Comparison of ENCODE assay signal across 21 cellular contexts in genomic region chr1:56995414-56996100, GRCh38. TPM values are rescaled to one million over a fixed set of nuclear protein-coding genes. Genes with fewer than 3 reads are reported as not detected.
DNase-seq lines count a peak whose midpoint lies in the region; ATAC-seq, FAIRE-seq and TF ChIP-seq lines count a peak whose summit lies in the region.
"Had no signal": no experiment of that assay in that cellular context is flagged by ENCODE, and none has a peak within 500 bp of the region (broad histone marks: within the 10 kb centered on the region; RNA-seq: fewer than 3 reads in every experiment).

No MANE protein-coding gene starts in this region.

- H3K36me3 Mint-ChIP-seq in astrocyte (ENCODE audit: low read depth, unreplicated experiment) = no peaks in the 10 kb centered on the region
- H3K36me3 Mint-ChIP-seq: CD8-positive, alpha-beta T cell had no signal

- H3K27me3 ChIP-seq in astrocyte (ENCODE audit: insufficient read depth, low read length) (no peaks in the 10 kb centered on the region), right lobe of liver (no peaks in the 10 kb centered on the region)
- H3K27me3 ChIP-seq: BLaER1 treated with 17β-estradiol and CSF1 and Interleukin-3, amounts not matched to agents 10 nM and 100 nM had no signal

- H3K27ac Mint-ChIP-seq in astrocyte (ENCODE audit: unreplicated experiment) = no peak overlapping the region
- H3K27ac Mint-ChIP-seq: B cell; CD4-positive, alpha-beta T cell; CD8-positive, alpha-beta T cell had no signal

- H3K27ac ChIP-seq in astrocyte (ENCODE audit: low read depth, low read length) (no peak overlapping the region), right lobe of liver (peak overlapping the region; percentile 52 to 74 (median 55))
- H3K27ac ChIP-seq: 22Rv1; A549; BLaER1 treated with 17β-estradiol and CSF1 and Interleukin-3, amounts not matched to agents 10 nM and 100 nM; C4-2B had no signal

- TF ChIP-seq CTCF in astrocyte (IDR thresholded peaks at IDR 0.05; ENCODE audit: insufficient read depth, low read depth, low read length) (no peak), right lobe of liver (IDR thresholded peaks at IDR 0.05) (no peak)

- H3K4me2 ChIP-seq in astrocyte (ENCODE audit: low read length) = no peak overlapping the region
- H3K4me2 ChIP-seq: A549 had no signal

- no peaks in the 10 kb centered on the region for H3K9me3 ChIP-seq in astrocyte (ENCODE audit: insufficient read depth, low read depth, low read length)
- H3K9me3 ChIP-seq in right lobe of liver = no peaks in the 10 kb centered on the region
- H3K9me3 ChIP-seq: A549; BLaER1 treated with 17β-estradiol and CSF1 and Interleukin-3, amounts not matched to agents 10 nM and 100 nM had no signal

- no peaks in the 10 kb centered on the region for H4K20me1 ChIP-seq in astrocyte (ENCODE audit: insufficient read depth, low read length)
- H4K20me1 ChIP-seq: BLaER1 treated with 17β-estradiol and CSF1 and Interleukin-3, amounts not matched to agents 10 nM and 100 nM had no signal

- H3K9me3 Mint-ChIP-seq in astrocyte (ENCODE audit: unreplicated experiment) = no peaks in the 10 kb centered on the region
- H3K9me3 Mint-ChIP-seq: CD4-positive, alpha-beta T cell; CD8-positive, alpha-beta T cell had no signal

- FAIRE-seq in astrocyte (lab: Jason Lieb, UNC) = peak; percentile 52
- FAIRE-seq: A549, G401.6, GM12891, GM19239 had no signal

- H3K9ac ChIP-seq in astrocyte (ENCODE audit: low read length) = no peak overlapping the region
- H3K9ac ChIP-seq: BLaER1 treated with 17β-estradiol and CSF1 and Interleukin-3, amounts not matched to agents 10 nM and 100 nM had no signal

- no peak overlapping the region for H2AFZ ChIP-seq in astrocyte (ENCODE audit: low read depth, low read length)

- H3K4me3 ChIP-seq in astrocyte (ENCODE audit: insufficient read depth, low read depth, low read length) = no peak overlapping the region
- H3K4me3 ChIP-seq in right lobe of liver = no peak overlapping the region
- H3K4me3 ChIP-seq: A549; BLaER1 treated with 17β-estradiol and CSF1 and Interleukin-3, amounts not matched to agents 10 nM and 100 nM had no signal

- ATAC-seq in right lobe of liver = peak; percentile 70 to 84 (median 79)
- ATAC-seq: A549; CD8-positive, alpha-beta T cell had no signal

- TF ChIP-seq POLR2A in right lobe of liver (IDR thresholded peaks at IDR 0.05) = no peak

- WGBS in right lobe of liver (ENCODE audit: insufficient coverage, low coverage, low lambda C conversion rate, missing lambda C conversion rate) = 43% methylated on average over 4 of the region's 4 CpGs

- intact Hi-C loops in right lobe of liver (cut with DNase I) = no loop called here

- no peaks in the 10 kb centered on the region for H3K79me2 ChIP-seq in astrocyte (ENCODE audit: insufficient read depth, low read length)

- peaks cover 3% of the 10 kb centered on the region for H3K27me3 Mint-ChIP-seq in astrocyte (ENCODE audit: low read depth, unreplicated experiment)
- H3K27me3 Mint-ChIP-seq: B cell; CD4-positive, alpha-beta T cell had no signal

- no peak overlapping the region for H3K4me3 Mint-ChIP-seq in astrocyte (ENCODE audit: unreplicated experiment)
- H3K4me3 Mint-ChIP-seq: B cell; CD4-positive, alpha-beta T cell; CD8-positive, alpha-beta T cell had no signal

- no peaks in the 10 kb centered on the region for H3K4me1 Mint-ChIP-seq in astrocyte (ENCODE audit: low read depth, unreplicated experiment)
- H3K4me1 Mint-ChIP-seq: B cell had no signal

- H3K4me1 ChIP-seq in astrocyte (ENCODE audit: insufficient read depth, low read length) = no peaks in the 10 kb centered on the region
- peaks cover 0 to 33% (median 4%) of the 10 kb centered on the region in 4 donors for H3K4me1 ChIP-seq in right lobe of liver
- H3K4me1 ChIP-seq: A549 had no signal

- H3K36me3 ChIP-seq in astrocyte (ENCODE audit: insufficient read depth, low read length) (no peaks in the 10 kb centered on the region), right lobe of liver (no peaks in the 10 kb centered on the region)

- DNase-seq in NCI-H2171 treated with DMSO at 0.1 percent for 48 hours (lab: John Stamatoyannopoulos, UW) (peak; percentile 28), NCI-H2171 (lab: John Stamatoyannopoulos, UW) (no peak), astrocyte (ENCODE audit: low read depth) (no peak), right lobe of liver (no peak), NCI-H2107 (lab: John Stamatoyannopoulos, UW) (no peak), kidney glomerular epithelial cell (lab: John Stamatoyannopoulos, UW) (no peak)
- DNase-seq: AML-193; CD4-positive, alpha-beta T cell; CD8-positive, alpha-beta T cell; COR-L47; DMS79 treated with DMSO at 0.1 percent for 48 hours; GF-D8 had no signal

RNA-seq across cellular contexts. Expression of gene C8B, which starts 29.7 kb away (rescaled TPM):
- total RNA-seq in astrocyte (not detected in 2 replicates), right lobe of liver (100 to 1,000 TPM; 289 to 573 (median 400) TPM)
- total RNA-seq: A172; B cell; CD4-positive, alpha-beta T cell; CD8-positive, alpha-beta T cell had no signal

Comparison
In these comparisons a context has a peak if more than half of its experiments do, and no peak if none do; other contexts are left out.
1. RNA of gene C8B, which starts 29.7 kb away (total RNA-seq): 289 to 573 TPM in right lobe of liver; not detected in astrocyte; every median in the first group is over 100 times any median in the second.